8 cellular contexts compared by ENCODE assay signal in the genomic region with DNA sequence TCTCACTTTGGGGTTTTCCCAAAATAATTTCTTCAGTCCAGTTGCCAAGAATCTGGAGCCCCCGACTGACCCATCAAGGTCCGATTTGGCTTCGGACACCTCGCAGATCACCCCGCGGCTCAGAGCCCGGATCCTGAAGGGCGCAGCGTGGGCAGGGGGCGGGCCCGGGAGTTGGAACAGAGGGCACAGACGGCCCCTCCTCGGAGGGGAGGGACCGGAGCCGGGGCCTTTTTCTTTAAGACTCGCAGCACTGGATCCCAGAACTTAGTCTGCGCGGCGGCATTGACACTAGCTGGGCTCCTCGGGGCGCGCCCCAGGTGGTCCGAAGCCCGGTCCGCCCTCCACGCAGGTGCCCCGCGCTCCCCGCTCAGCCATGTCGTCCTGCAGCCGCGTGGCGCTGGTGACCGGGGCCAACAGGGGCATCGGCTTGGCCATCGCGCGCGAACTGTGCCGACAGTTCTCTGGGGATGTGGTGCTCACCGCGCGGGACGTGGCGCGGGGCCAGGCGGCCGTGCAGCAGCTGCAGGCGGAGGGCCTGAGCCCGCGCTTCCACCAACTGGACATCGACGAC. TPM values are rescaled to one million over a fixed set of nuclear protein-coding genes. Genes with fewer than 3 reads are reported as not detected.
DNase-seq lines count a peak whose midpoint lies in the region; ATAC-seq and TF ChIP-seq lines count a peak whose summit lies in the region.

A gene (plus strand): TSS at position 260 of the 571 bp plus-strand sequence. CDS start 114 bp downstream, at position 374.

- H3K4me1 ChIP-seq in PC-9 (replicated peaks; ENCODE audit: insufficient read depth) = peaks cover 17% of the 10 kb centered on the region; the same call in 1 of the 2 replicates
- no peaks in the 10 kb centered on the region for H3K4me1 ChIP-seq in aorta (ENCODE audit: control insufficient read depth in 1 of 2, insufficient read depth in 2 of 2, low read length in 2 of 2)

- peak within 1 kb of the TSS; percentile 84 for H3K27ac ChIP-seq in PC-9
- H3K27ac ChIP-seq in aorta (ENCODE audit: low read depth in 1 of 2, low read length in 2 of 2) = peak within 1 kb of the TSS; percentile 44 to 74

- H3K4me1 Mint-ChIP-seq in activated naive CD4-positive, alpha-beta T cell treated with anti-CD3 and anti-CD28 coated beads, Interleukin-2, amount 10 ng/mL, durations not matched to agents 7 days and 5 days = peaks cover 52% of the 10 kb centered on the region

- peak within 1 kb of the TSS; percentile 94 for H2AFZ ChIP-seq in PC-9

- intact Hi-C loops in PC-9 (cut with micrococcal nuclease; ENCODE audit: unreplicated experiment) = no loop called here
- intact Hi-C loops in aorta (cut with DNase I) = loop anchor here in 1 of 2 donors (5.0 kb wide), 1 partner anchor 202 kb away; no protein-coding TSS in a partner anchor

- H3K9me3 Mint-ChIP-seq in activated naive CD4-positive, alpha-beta T cell treated with anti-CD3 and anti-CD28 coated beads, Interleukin-2, amount 10 ng/mL, durations not matched to agents 7 days and 5 days = no peaks in the 10 kb centered on the region

- BruUV-seq in PC-9 (replicated peaks; lab: Mats Ljungman, UMichigan) = no TSS peak

- no peaks in the 10 kb centered on the region for H3K9me2 ChIP-seq in PC-9 (ENCODE audit: insufficient read depth)

- H3K36me3 Mint-ChIP-seq in activated naive CD4-positive, alpha-beta T cell treated with anti-CD3 and anti-CD28 coated beads, Interleukin-2, amount 10 ng/mL, durations not matched to agents 7 days and 5 days = peaks cover 29% of the 10 kb centered on the region

- WGBS in aorta, 2 donors = 0% methylated on average over 49 to 53 of the region's 53 CpGs

- POLR2A ChIA-PET in PC-9 (lab: Charles Lee; ENCODE audit: unreplicated experiment) = interaction anchor here (0.6 to 1.2 kb wide), 3 partner anchors 8 to 47 kb away, joined by 4 to 6 read pairs (median 4); no protein-coding TSS in a partner anchor

- H3K4me3 ChIP-seq in PC-9 = peak within 1 kb of the TSS; percentile 76
- H3K4me3 ChIP-seq in aorta (ENCODE audit: low read length in 2 of 2) = peak within 1 kb of the TSS; percentile 43 to 70

- peaks cover 29% of the 10 kb centered on the region; the same call in 1 of the 2 replicates for H3F3A ChIP-seq in PC-9 (ENCODE audit: insufficient read depth, low read depth)

- H3K79me2 ChIP-seq in PC-9 (ENCODE audit: low read depth) = 0 out of 2 replicates have a peak, but pooled peaks cover 2% of the 10 kb centered on the region

- CTCF ChIA-PET in PC-9 (lab: Charles Lee) = no interaction called here
- CTCF ChIA-PET in activated naive CD4-positive, alpha-beta T cell treated with anti-CD3 and anti-CD28 coated beads, Interleukin-2, amount 10 ng/mL, durations not matched to agents 7 days and 5 days (lab: Charles Lee) = interaction anchor here (1.4 to 1.5 kb wide), 2 partner anchors 9 to 18 kb away, joined by 4 to 5 read pairs; no protein-coding TSS in a partner anchor

- H3K27me3 ChIP-seq in PC-9 (ENCODE audit: insufficient read depth, low read depth) (no peaks in the 10 kb centered on the region), aorta (ENCODE audit: control insufficient read depth in 1 of 2, insufficient read depth in 2 of 2, low read length in 1 of 2) (no peaks in the 10 kb centered on the region)

- no peaks in the 10 kb centered on the region for H4K20me1 ChIP-seq in PC-9 (ENCODE audit: insufficient read depth)

- H3K36me3 ChIP-seq in PC-9 (ENCODE audit: low read depth) (no peaks in the 10 kb centered on the region), aorta (ENCODE audit: control insufficient read depth in 1 of 2, insufficient read depth in 2 of 2, low read length in 1 of 2) (no peaks in the 10 kb centered on the region)

- H3K9me3 ChIP-seq in PC-9 (ENCODE audit: insufficient read depth, low read depth) (no peaks in the 10 kb centered on the region), aorta (ENCODE audit: control insufficient read depth, low read length) (no peaks in the 10 kb centered on the region)

- peaks cover 11% of the 10 kb centered on the region for H3K27me3 Mint-ChIP-seq in activated naive CD4-positive, alpha-beta T cell treated with anti-CD3 and anti-CD28 coated beads, Interleukin-2, amount 10 ng/mL, durations not matched to agents 7 days and 5 days

- DNase-seq in PC-9 (peak; percentile 38 to 60), glomerular visceral epithelial cell (ENCODE audit: extremely low spot score) (peak; percentile 74), omental fat pad (ENCODE audit: low spot score) (peak; percentile 54), aorta (peak; percentile 85 to 87), activated gamma-delta T cell (lab: John Stamatoyannopoulos, UW) (no peak)
- peak; percentile 75 for DNase-seq in activated naive CD4-positive, alpha-beta T cell treated with anti-CD3 and anti-CD28 coated beads, Interleukin-2, amount 10 ng/mL, durations not matched to agents 7 days and 5 days

- TF ChIP-seq CTCF in PC-9 (conservative IDR thresholded peaks at IDR 0.05) (no peak), omental fat pad (IDR thresholded peaks at IDR 0.05) (no peak)

- ATAC-seq in GM18511 (IDR thresholded peaks at IDR 0.05; ENCODE audit: unreplicated experiment) (peak; percentile 12), omental fat pad (ENCODE audit: low FRiP score) (peak; percentile 85), aorta (ENCODE audit: low FRiP score) (peak; percentile 85), GM19397 (IDR thresholded peaks at IDR 0.05; ENCODE audit: unreplicated experiment) (no peak)

- H3K27ac Mint-ChIP-seq in activated naive CD4-positive, alpha-beta T cell treated with anti-CD3 and anti-CD28 coated beads, Interleukin-2, amount 10 ng/mL, durations not matched to agents 7 days and 5 days = peak within 1 kb of the TSS; percentile 97

- H3K4me2 ChIP-seq in PC-9 = peak within 1 kb of the TSS; percentile 94

- H3K4me3 Mint-ChIP-seq in activated naive CD4-positive, alpha-beta T cell treated with anti-CD3 and anti-CD28 coated beads, Interleukin-2, amount 10 ng/mL, durations not matched to agents 7 days and 5 days = peak within 1 kb of the TSS; percentile 89

RNA-seq across cellular contexts. Expression of the gene that starts here (rescaled TPM):
- total RNA-seq in PC-9 (2021) (20.1 and 23.6 TPM in 2 replicates), omental fat pad (10 to 100 TPM; 15.4 to 32.0 (median 18.4) TPM), aorta (10 to 100 TPM; 13.0 to 14.6 TPM)
- 10 to 100 TPM; 17.2 to 30.4 TPM for polyA plus RNA-seq in aorta
